28 cellular contexts compared by ENCODE assay signal in the genomic region with DNA sequence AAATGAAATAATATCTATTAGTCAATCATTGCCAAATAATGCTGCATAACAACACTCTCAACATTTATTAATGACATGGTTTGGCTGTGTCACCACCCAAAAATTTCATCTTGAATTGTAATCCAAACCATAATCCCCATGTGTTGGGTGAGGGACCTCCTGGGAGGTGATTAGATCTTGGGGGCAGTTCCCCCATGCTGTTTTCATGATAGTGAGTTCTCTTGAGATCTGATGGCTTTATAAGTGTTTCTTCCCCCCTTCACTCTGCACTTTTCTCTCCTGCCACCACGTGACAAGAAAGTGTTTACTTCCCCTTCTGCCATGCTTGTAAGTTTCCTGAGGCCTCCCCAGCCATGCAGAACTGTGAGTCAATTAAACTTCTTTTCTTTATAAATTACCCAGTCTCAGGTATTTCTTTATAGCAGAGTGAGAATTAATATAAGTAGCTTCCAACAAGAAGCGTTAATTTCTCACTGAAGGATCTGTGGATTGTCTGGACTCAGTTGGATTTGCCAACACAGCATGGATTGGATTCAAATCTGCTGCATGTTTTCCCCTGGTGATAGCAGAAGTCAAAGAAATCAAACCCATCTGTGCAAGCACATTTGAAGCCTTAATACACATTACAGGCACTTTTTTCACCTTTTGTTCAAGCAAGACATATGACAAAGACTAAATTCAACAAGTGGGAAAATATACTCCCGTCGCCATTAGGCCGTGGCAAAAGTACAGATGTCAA.
DNase-seq lines count a peak whose midpoint lies in the region; ATAC-seq and TF ChIP-seq lines count a peak whose summit lies in the region.
"Had no signal": no experiment of that assay in that cellular context is flagged by ENCODE, and none has a peak within 500 bp of the region (broad histone marks: within the 10 kb centered on the region; RNA-seq: fewer than 3 reads in every experiment).

No MANE protein-coding gene starts in this region.

- peak; percentile 23 for DNase-seq in A673 (ENCODE audit: low spot score)
- peak; percentile 34 for DNase-seq in HCEC 1CT
- DNase-seq in NOMO-1 treated with dmso at 0.1 percent for 144 hours (lab: John Stamatoyannopoulos, UW; ENCODE audit: unreplicated experiment) = peak; percentile 14
- peak; percentile 38 to 72 for DNase-seq in fibroblast of lung (ENCODE audit: low read depth in 2 of 2)
- DNase-seq in DMS53 treated with DMSO at 0.1 percent for 48 hours (lab: John Stamatoyannopoulos, UW; ENCODE audit: unreplicated experiment) = no peak
- DNase-seq in NCI-H146 treated with DMSO at 0.1 percent for 48 hours (lab: John Stamatoyannopoulos, UW; ENCODE audit: unreplicated experiment) = no peak
- DNase-seq in kidney glomerular epithelial cell (lab: John Stamatoyannopoulos, UW) = no peak
- DNase-seq: ACHN; activated CD4-positive, alpha-beta T cell treated with anti-CD3 and anti-CD28 coated beads for 4 hours; activated gamma-delta T cell treated with Interleukin-2 at 50 U/mL for 16 hours; activated T-cell treated with anti-CD3 and anti-CD28 coated beads, Interleukin-2, amount 50 U/mL, for 24 hours; COR-L47; effector memory CD4-positive, alpha-beta T cell; H9; hypothalamus; midbrain; natural killer cell; NCI-H1048; NCI-H2029; NCI-H226; NCI-H774; PC-3; retina had no signal

- H3K36me3 ChIP-seq in A673 (ENCODE audit: insufficient read depth, low read length, poor library complexity, severe bottlenecking) (no peaks in the 10 kb centered on the region), fibroblast of lung (ENCODE audit: control insufficient read depth, insufficient read depth, low read length) (no peaks in the 10 kb centered on the region)
- H3K36me3 ChIP-seq: BLaER1 treated with 17β-estradiol and CSF1 and Interleukin-3, amounts not matched to agents 10 nM and 100 nM; suprapubic skin had no signal

- no TSS peak for BruUV-seq in A673 (replicated peaks; lab: Mats Ljungman, UMichigan)

- H3K27me3 ChIP-seq in A673 (replicated peaks; ENCODE audit: insufficient read depth, low read depth, low read length, poor library complexity) (no peaks in the 10 kb centered on the region), fibroblast of lung (ENCODE audit: control insufficient read depth, insufficient read depth, low read length) (no peaks in the 10 kb centered on the region)
- H3K27me3 ChIP-seq: BLaER1 treated with 17β-estradiol and CSF1 and Interleukin-3, amounts not matched to agents 10 nM and 100 nM; suprapubic skin had no signal

- no peak overlapping the region for H2AFZ ChIP-seq in fibroblast of lung (ENCODE audit: low read length)

- no peak for TF ChIP-seq CTCF in A673 (conservative IDR thresholded peaks at IDR 0.05; ENCODE audit: low read depth, low read length)
- TF ChIP-seq CTCF in fibroblast of lung (conservative IDR thresholded peaks at IDR 0.05 in 1 of 2, IDR thresholded peaks at IDR 0.05 in 1 of 2; ENCODE audit: low read depth in 1 of 2, low read length in 2 of 2) = no peak

- CTCF ChIA-PET in A673 (lab: Charles Lee) = no interaction called here

- H3K4me3 ChIP-seq in A673 (ENCODE audit: low read depth, low read length, poor library complexity, severe bottlenecking) (no peak overlapping the region), fibroblast of lung (replicated peaks in 1 of 4; ENCODE audit: control extremely low read depth in 1 of 4, insufficient read depth in 1 of 4, low read depth in 3 of 4, low read length in 4 of 4) (no peak overlapping the region)
- H3K4me3 ChIP-seq: BLaER1 treated with 17β-estradiol and CSF1 and Interleukin-3, amounts not matched to agents 10 nM and 100 nM; smooth muscle cell; suprapubic skin had no signal

- H3K4me1 ChIP-seq in A673 (ENCODE audit: insufficient read depth, low read length, poor library complexity, severe bottlenecking) (peaks cover 16% of the 10 kb centered on the region), fibroblast of lung (ENCODE audit: control insufficient read depth, extremely low read depth, insufficient read depth, low read length) (peaks cover 7% of the 10 kb centered on the region)
- H3K4me1 ChIP-seq: suprapubic skin had no signal

- H3K79me2 ChIP-seq in fibroblast of lung (ENCODE audit: control insufficient read depth, insufficient read depth, low read length) = no peaks in the 10 kb centered on the region

- H3K27ac ChIP-seq in A673 (ENCODE audit: low read depth, low read length, poor library complexity, severe bottlenecking) (no peak overlapping the region), fibroblast of lung (ENCODE audit: insufficient read depth, low read length) (no peak overlapping the region)
- H3K27ac ChIP-seq: BLaER1 treated with 17β-estradiol and CSF1 and Interleukin-3, amounts not matched to agents 10 nM and 100 nM; suprapubic skin had no signal

- no peaks in the 10 kb centered on the region for H4K20me1 ChIP-seq in fibroblast of lung (ENCODE audit: control insufficient read depth, extremely low read depth, insufficient read depth, low read length)
- H4K20me1 ChIP-seq: BLaER1 treated with 17β-estradiol and CSF1 and Interleukin-3, amounts not matched to agents 10 nM and 100 nM had no signal

- no peak overlapping the region for H3K4me2 ChIP-seq in fibroblast of lung (ENCODE audit: extremely low read depth, insufficient read depth, low read length)
- H3K4me2 ChIP-seq: smooth muscle cell had no signal

- POLR2A ChIA-PET in A673 (lab: Charles Lee; ENCODE audit: low non-redundant PET) = no interaction called here

- H3K9ac ChIP-seq in fibroblast of lung (ENCODE audit: insufficient read depth, low read length) = no peak overlapping the region
- H3K9ac ChIP-seq: BLaER1 treated with 17β-estradiol and CSF1 and Interleukin-3, amounts not matched to agents 10 nM and 100 nM had no signal

- H3K9me3 ChIP-seq in A673 (ENCODE audit: low read depth, low read length, poor library complexity, severe bottlenecking) = no peaks in the 10 kb centered on the region
- no peaks in the 10 kb centered on the region for H3K9me3 ChIP-seq in fibroblast of lung (ENCODE audit: control insufficient read depth, insufficient read depth, low read depth, low read length)
- H3K9me3 ChIP-seq: BLaER1 treated with 17β-estradiol and CSF1 and Interleukin-3, amounts not matched to agents 10 nM and 100 nM; suprapubic skin had no signal

- no peak for ATAC-seq in GM18909 (IDR thresholded peaks at IDR 0.05; ENCODE audit: poor library complexity, unreplicated experiment)
- ATAC-seq: natural killer cell; PC-3; stimulated activated effector memory CD8-positive, alpha-beta T cell treated with anti-CD3 and anti-CD28 coated beads, Interleukin-12 subunit alpha, Interleukin-12 subunit beta, amount 100 ng/mL, for 72 hours had no signal

- intact Hi-C loops in A673 (cut with micrococcal nuclease; ENCODE audit: unreplicated experiment) = no loop called here

Comparison
In these comparisons a context has a peak if more than half of its experiments do, and no peak if none do; other contexts are left out.
1. DNase-seq: peak in A673 (single experiment), HCEC 1CT (single experiment), NOMO-1 treated with dmso at 0.1 percent for 144 hours (single experiment) and fibroblast of lung (2 of 2); none in DMS53 treated with DMSO at 0.1 percent for 48 hours (single experiment), NCI-H146 treated with DMSO at 0.1 percent for 48 hours (single experiment) and kidney glomerular epithelial cell (single experiment).